In genomic region chr13:99383511-99383921, GRCh38 we compare ENCODE assay signal across 15 cellular contexts.
DNase-seq lines count a peak whose midpoint lies in the region; ATAC-seq and TF ChIP-seq lines count a peak whose summit lies in the region.
"Had no signal": no experiment of that assay in that cellular context is flagged by ENCODE, and none has a peak within 500 bp of the region (broad histone marks: within the 10 kb centered on the region; RNA-seq: fewer than 3 reads in every experiment).

No MANE protein-coding gene starts in this region.

- POLR2A ChIA-PET in activated CD4-positive, alpha-beta T cell treated with anti-CD3 and anti-CD28 coated beads for 36 hours (lab: Charles Lee), result interaction anchor here (0.6 to 1.3 kb wide), 6 partner anchors 27 to 83 kb away, joined by 3 to 5 read pairs (median 4); no protein-coding TSS in a partner anchor
- POLR2A ChIA-PET in activated CD4-positive, alpha-beta memory T cell treated with anti-CD3 and anti-CD28 coated beads, Interleukin-2, amount 10 ng/mL, durations not matched to agents 7 days and 5 days (lab: Charles Lee), result interaction anchor here (1.1 to 5.1 kb wide), 14 partner anchors 11 to 114 kb away, joined by 3 to 100 read pairs (median 20); partner anchors contain the start of gene GPR183

- no peak for TF ChIP-seq CTCF in spleen (IDR thresholded peaks at IDR 0.05 in 8 of 11, conservative IDR thresholded peaks at IDR 0.05 in 3 of 11)

- ATAC-seq in activated CD4-positive, alpha-beta T cell treated with anti-CD3 and anti-CD28 coated beads for 36 hours, result no peak
- ATAC-seq in GM21723 (IDR thresholded peaks at IDR 0.05; ENCODE audit: unreplicated experiment), result no peak
- ATAC-seq: Right ventricle myocardium inferior had no signal

- CTCF ChIA-PET in activated CD4-positive, alpha-beta T cell treated with anti-CD3 and anti-CD28 coated beads for 36 hours (lab: Charles Lee), result interaction anchor here (0.6 to 6.6 kb wide), 15 partner anchors 12 to 309 kb away, joined by 3 to 56 read pairs (median 4); no protein-coding TSS in a partner anchor
- CTCF ChIA-PET in activated CD4-positive, alpha-beta memory T cell treated with anti-CD3 and anti-CD28 coated beads, Interleukin-2, amount 10 ng/mL, durations not matched to agents 7 days and 5 days (lab: Charles Lee), result interaction anchor here (0.6 to 8.3 kb wide), 18 partner anchors 13 to 207 kb away, joined by 3 to 121 read pairs (median 4); partner anchors contain the start of genes GPR183 and UBAC2

- TF ChIP-seq POLR2A in spleen (IDR thresholded peaks at IDR 0.05), result no peak

- H3K4me3 ChIP-seq in spleen, result no peak overlapping the region
- H3K4me3 ChIP-seq: ovary had no signal

- H3K9me3 Mint-ChIP-seq in activated CD4-positive, alpha-beta T cell treated with anti-CD3 and anti-CD28 coated beads for 36 hours (ENCODE audit: low read depth), result no peaks in the 10 kb centered on the region
- no peaks in the 10 kb centered on the region for H3K9me3 Mint-ChIP-seq in activated CD4-positive, alpha-beta memory T cell treated with anti-CD3 and anti-CD28 coated beads, Interleukin-2, amount 10 ng/mL, durations not matched to agents 7 days and 5 days
- H3K9me3 Mint-ChIP-seq in dendritic cell treated with granulocyte-macrophage colony-stimulating factor and Interleukin-4, amounts not matched to agents 40 ng/mL and 50 ng/mL, for 4 days, result no peaks in the 10 kb centered on the region

- no peaks in the 10 kb centered on the region for H3K27me3 ChIP-seq in spleen (replicated peaks in 1 of 7)
- H3K27me3 ChIP-seq: ovary had no signal

- DNase-seq in activated CD4-positive, alpha-beta T cell treated with anti-CD3 and anti-CD28 coated beads for 36 hours, result peak; percentile 36
- no peak for DNase-seq in activated CD4-positive, alpha-beta T cell treated with anti-CD3 and anti-CD28 coated beads, Interleukin-2, amount 50 U/mL, for 4 hours
- peak; percentile 15 for DNase-seq in activated CD4-positive, alpha-beta memory T cell treated with anti-CD3 and anti-CD28 coated beads, Interleukin-2, amount 10 ng/mL, durations not matched to agents 7 days and 5 days
- DNase-seq in spleen (no peak), AG08396 (ENCODE audit: low spot score) (no peak), GM19238 (ENCODE audit: insufficient read length, low spot score) (no peak)
- DNase-seq: EL, erythroblast, KBM-7, NCI-H1105, ovary, small intestine had no signal

- H3K9me3 ChIP-seq in spleen, result no peaks in the 10 kb centered on the region
- H3K9me3 ChIP-seq: ovary had no signal

- peak overlapping the region; percentile 88 for H3K27ac Mint-ChIP-seq in activated CD4-positive, alpha-beta T cell treated with anti-CD3 and anti-CD28 coated beads for 36 hours
- H3K27ac Mint-ChIP-seq in activated CD4-positive, alpha-beta memory T cell treated with anti-CD3 and anti-CD28 coated beads, Interleukin-2, amount 10 ng/mL, durations not matched to agents 7 days and 5 days, result peak overlapping the region; percentile 52
- peak overlapping the region; percentile 92 for H3K27ac Mint-ChIP-seq in dendritic cell treated with granulocyte-macrophage colony-stimulating factor and Interleukin-4, amounts not matched to agents 40 ng/mL and 50 ng/mL, for 4 days

- H3K27ac ChIP-seq in spleen, result peak overlapping the region in 7 of 8 donors; percentile 2 to 85 (median 55)
- H3K27ac ChIP-seq: ovary had no signal

- peaks cover 44% of the 10 kb centered on the region for H3K36me3 Mint-ChIP-seq in activated CD4-positive, alpha-beta T cell treated with anti-CD3 and anti-CD28 coated beads for 36 hours (ENCODE audit: low read depth)
- peaks cover 34% of the 10 kb centered on the region for H3K36me3 Mint-ChIP-seq in activated CD4-positive, alpha-beta memory T cell treated with anti-CD3 and anti-CD28 coated beads, Interleukin-2, amount 10 ng/mL, durations not matched to agents 7 days and 5 days (ENCODE audit: low read depth)
- peaks cover 58% of the 10 kb centered on the region for H3K36me3 Mint-ChIP-seq in dendritic cell treated with granulocyte-macrophage colony-stimulating factor and Interleukin-4, amounts not matched to agents 40 ng/mL and 50 ng/mL, for 4 days (ENCODE audit: low read depth)

- H3K4me3 Mint-ChIP-seq in activated CD4-positive, alpha-beta T cell treated with anti-CD3 and anti-CD28 coated beads for 36 hours, result no peak overlapping the region
- no peak overlapping the region for H3K4me3 Mint-ChIP-seq in activated CD4-positive, alpha-beta memory T cell treated with anti-CD3 and anti-CD28 coated beads, Interleukin-2, amount 10 ng/mL, durations not matched to agents 7 days and 5 days
- H3K4me3 Mint-ChIP-seq in dendritic cell treated with granulocyte-macrophage colony-stimulating factor and Interleukin-4, amounts not matched to agents 40 ng/mL and 50 ng/mL, for 4 days, result peak overlapping the region; percentile 41

- 86 to 100% (median 90%) methylated on average over 2 to 11 of the region's 11 CpGs for WGBS in spleen, 5 donors

- intact Hi-C loops in activated CD4-positive, alpha-beta T cell treated with anti-CD3 and anti-CD28 coated beads for 36 hours (cut with DNase I, micrococcal nuclease), result loop anchor here (2.0 to 5.0 kb wide), 3 partner anchors 34 to 207 kb away; no protein-coding TSS in a partner anchor
- intact Hi-C loops in dendritic cell treated with granulocyte-macrophage colony-stimulating factor and Interleukin-4, amounts not matched to agents 40 ng/mL and 50 ng/mL, for 4 days (cut with micrococcal nuclease), result no loop called here
- intact Hi-C loops in spleen (cut with DNase I; ENCODE audit: low total_unique reads), result loop anchor here (10.0 kb wide), 1 partner anchor 109 kb away; no protein-coding TSS in a partner anchor

- peaks cover 0 to 54% (median 7%) of the 10 kb centered on the region in 6 donors for H3K36me3 ChIP-seq in spleen
- H3K36me3 ChIP-seq: ovary had no signal

- H3K27me3 Mint-ChIP-seq in activated CD4-positive, alpha-beta T cell treated with anti-CD3 and anti-CD28 coated beads for 36 hours, result no peaks in the 10 kb centered on the region
- H3K27me3 Mint-ChIP-seq in activated CD4-positive, alpha-beta memory T cell treated with anti-CD3 and anti-CD28 coated beads, Interleukin-2, amount 10 ng/mL, durations not matched to agents 7 days and 5 days, result no peaks in the 10 kb centered on the region
- peaks cover 2% of the 10 kb centered on the region for H3K27me3 Mint-ChIP-seq in dendritic cell treated with granulocyte-macrophage colony-stimulating factor and Interleukin-4, amounts not matched to agents 40 ng/mL and 50 ng/mL, for 4 days

- H3K4me1 ChIP-seq in spleen, result peaks cover 36 to 100% (median 76%) of the 10 kb centered on the region in 6 donors

- peaks cover 92% of the 10 kb centered on the region for H3K4me1 Mint-ChIP-seq in activated CD4-positive, alpha-beta T cell treated with anti-CD3 and anti-CD28 coated beads for 36 hours
- H3K4me1 Mint-ChIP-seq in activated CD4-positive, alpha-beta memory T cell treated with anti-CD3 and anti-CD28 coated beads, Interleukin-2, amount 10 ng/mL, durations not matched to agents 7 days and 5 days, result peaks cover 82% of the 10 kb centered on the region
- peaks cover 88% of the 10 kb centered on the region for H3K4me1 Mint-ChIP-seq in dendritic cell treated with granulocyte-macrophage colony-stimulating factor and Interleukin-4, amounts not matched to agents 40 ng/mL and 50 ng/mL, for 4 days (ENCODE audit: low read depth)

Comparison
In these comparisons a context has a peak if more than half of its experiments do, and no peak if none do; other contexts are left out.
1. DNase-seq: peak in activated CD4-positive, alpha-beta T cell treated with anti-CD3 and anti-CD28 coated beads for 36 hours (single experiment) and activated CD4-positive, alpha-beta memory T cell treated with anti-CD3 and anti-CD28 coated beads, Interleukin-2, amount 10 ng/mL, durations not matched to agents 7 days and 5 days (single experiment); none in activated CD4-positive, alpha-beta T cell treated with anti-CD3 and anti-CD28 coated beads, Interleukin-2, amount 50 U/mL, for 4 hours (0 of 2), spleen (single experiment), AG08396 (single experiment) and GM19238 (single experiment).
2. Peak in every context shown above with its lines, with median percentiles within 50 percentile points of each other: H3K27ac Mint-ChIP-seq.